1 cellular context compared by ENCODE assay signal in the genomic region with DNA sequence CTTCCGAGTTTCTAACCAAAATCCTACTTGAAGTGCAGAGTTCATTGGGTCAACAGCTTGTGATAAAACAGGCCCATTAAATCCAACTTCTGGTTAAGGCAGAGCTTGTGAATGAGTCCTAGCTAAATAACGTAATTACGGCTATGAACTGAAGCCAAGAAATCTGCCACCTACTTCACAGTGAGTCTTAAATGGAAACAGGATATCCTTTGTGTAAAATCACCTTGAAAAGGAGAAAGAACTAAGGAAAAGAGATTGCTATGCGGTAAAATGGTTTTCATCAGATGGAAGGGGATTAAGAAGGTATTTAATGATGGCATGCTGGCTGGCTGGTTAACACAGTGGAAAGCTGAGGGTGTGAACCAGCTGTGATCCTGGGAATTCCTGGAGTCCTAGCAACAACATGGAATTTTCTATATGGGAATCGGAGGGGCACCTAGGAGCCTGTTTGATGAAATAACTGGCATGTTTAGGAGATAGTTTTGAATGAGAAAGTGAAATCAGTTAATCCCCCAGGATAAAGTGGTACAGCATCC.
TF ChIP-seq lines count a peak whose summit lies in the region.

No MANE protein-coding gene starts in this region.

TF ChIP-seq in GM23338, 12 proteins besides CTCF, POLR2A, EP300 and RAD21 (continued from another document):
- TF ChIP-seq, protein P1, sequence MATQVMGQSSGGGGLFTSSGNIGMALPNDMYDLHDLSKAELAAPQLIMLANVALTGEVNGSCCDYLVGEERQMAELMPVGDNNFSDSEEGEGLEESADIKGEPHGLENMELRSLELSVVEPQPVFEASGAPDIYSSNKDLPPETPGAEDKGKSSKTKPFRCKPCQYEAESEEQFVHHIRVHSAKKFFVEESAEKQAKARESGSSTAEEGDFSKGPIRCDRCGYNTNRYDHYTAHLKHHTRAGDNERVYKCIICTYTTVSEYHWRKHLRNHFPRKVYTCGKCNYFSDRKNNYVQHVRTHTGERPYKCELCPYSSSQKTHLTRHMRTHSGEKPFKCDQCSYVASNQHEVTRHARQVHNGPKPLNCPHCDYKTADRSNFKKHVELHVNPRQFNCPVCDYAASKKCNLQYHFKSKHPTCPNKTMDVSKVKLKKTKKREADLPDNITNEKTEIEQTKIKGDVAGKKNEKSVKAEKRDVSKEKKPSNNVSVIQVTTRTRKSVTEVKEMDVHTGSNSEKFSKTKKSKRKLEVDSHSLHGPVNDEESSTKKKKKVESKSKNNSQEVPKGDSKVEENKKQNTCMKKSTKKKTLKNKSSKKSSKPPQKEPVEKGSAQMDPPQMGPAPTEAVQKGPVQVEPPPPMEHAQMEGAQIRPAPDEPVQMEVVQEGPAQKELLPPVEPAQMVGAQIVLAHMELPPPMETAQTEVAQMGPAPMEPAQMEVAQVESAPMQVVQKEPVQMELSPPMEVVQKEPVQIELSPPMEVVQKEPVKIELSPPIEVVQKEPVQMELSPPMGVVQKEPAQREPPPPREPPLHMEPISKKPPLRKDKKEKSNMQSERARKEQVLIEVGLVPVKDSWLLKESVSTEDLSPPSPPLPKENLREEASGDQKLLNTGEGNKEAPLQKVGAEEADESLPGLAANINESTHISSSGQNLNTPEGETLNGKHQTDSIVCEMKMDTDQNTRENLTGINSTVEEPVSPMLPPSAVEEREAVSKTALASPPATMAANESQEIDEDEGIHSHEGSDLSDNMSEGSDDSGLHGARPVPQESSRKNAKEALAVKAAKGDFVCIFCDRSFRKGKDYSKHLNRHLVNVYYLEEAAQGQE (IDR thresholded peaks at IDR 0.05; ENCODE audit: unreplicated experiment) = no peak
- TF ChIP-seq ZNF331 (CRISPR knock-in tag; IDR thresholded peaks at IDR 0.05; ENCODE audit: low read depth) = no peak
- no peak for TF ChIP-seq EZH2phosphoT487 (IDR thresholded peaks at IDR 0.05; ENCODE audit: unreplicated experiment)
- no peak for TF ChIP-seq EZH2 (IDR thresholded peaks at IDR 0.05; ENCODE audit: low read depth, unreplicated experiment)
- TF ChIP-seq JUNB (IDR thresholded peaks at IDR 0.05; ENCODE audit: unreplicated experiment) = no peak
- TF ChIP-seq, protein P2, sequence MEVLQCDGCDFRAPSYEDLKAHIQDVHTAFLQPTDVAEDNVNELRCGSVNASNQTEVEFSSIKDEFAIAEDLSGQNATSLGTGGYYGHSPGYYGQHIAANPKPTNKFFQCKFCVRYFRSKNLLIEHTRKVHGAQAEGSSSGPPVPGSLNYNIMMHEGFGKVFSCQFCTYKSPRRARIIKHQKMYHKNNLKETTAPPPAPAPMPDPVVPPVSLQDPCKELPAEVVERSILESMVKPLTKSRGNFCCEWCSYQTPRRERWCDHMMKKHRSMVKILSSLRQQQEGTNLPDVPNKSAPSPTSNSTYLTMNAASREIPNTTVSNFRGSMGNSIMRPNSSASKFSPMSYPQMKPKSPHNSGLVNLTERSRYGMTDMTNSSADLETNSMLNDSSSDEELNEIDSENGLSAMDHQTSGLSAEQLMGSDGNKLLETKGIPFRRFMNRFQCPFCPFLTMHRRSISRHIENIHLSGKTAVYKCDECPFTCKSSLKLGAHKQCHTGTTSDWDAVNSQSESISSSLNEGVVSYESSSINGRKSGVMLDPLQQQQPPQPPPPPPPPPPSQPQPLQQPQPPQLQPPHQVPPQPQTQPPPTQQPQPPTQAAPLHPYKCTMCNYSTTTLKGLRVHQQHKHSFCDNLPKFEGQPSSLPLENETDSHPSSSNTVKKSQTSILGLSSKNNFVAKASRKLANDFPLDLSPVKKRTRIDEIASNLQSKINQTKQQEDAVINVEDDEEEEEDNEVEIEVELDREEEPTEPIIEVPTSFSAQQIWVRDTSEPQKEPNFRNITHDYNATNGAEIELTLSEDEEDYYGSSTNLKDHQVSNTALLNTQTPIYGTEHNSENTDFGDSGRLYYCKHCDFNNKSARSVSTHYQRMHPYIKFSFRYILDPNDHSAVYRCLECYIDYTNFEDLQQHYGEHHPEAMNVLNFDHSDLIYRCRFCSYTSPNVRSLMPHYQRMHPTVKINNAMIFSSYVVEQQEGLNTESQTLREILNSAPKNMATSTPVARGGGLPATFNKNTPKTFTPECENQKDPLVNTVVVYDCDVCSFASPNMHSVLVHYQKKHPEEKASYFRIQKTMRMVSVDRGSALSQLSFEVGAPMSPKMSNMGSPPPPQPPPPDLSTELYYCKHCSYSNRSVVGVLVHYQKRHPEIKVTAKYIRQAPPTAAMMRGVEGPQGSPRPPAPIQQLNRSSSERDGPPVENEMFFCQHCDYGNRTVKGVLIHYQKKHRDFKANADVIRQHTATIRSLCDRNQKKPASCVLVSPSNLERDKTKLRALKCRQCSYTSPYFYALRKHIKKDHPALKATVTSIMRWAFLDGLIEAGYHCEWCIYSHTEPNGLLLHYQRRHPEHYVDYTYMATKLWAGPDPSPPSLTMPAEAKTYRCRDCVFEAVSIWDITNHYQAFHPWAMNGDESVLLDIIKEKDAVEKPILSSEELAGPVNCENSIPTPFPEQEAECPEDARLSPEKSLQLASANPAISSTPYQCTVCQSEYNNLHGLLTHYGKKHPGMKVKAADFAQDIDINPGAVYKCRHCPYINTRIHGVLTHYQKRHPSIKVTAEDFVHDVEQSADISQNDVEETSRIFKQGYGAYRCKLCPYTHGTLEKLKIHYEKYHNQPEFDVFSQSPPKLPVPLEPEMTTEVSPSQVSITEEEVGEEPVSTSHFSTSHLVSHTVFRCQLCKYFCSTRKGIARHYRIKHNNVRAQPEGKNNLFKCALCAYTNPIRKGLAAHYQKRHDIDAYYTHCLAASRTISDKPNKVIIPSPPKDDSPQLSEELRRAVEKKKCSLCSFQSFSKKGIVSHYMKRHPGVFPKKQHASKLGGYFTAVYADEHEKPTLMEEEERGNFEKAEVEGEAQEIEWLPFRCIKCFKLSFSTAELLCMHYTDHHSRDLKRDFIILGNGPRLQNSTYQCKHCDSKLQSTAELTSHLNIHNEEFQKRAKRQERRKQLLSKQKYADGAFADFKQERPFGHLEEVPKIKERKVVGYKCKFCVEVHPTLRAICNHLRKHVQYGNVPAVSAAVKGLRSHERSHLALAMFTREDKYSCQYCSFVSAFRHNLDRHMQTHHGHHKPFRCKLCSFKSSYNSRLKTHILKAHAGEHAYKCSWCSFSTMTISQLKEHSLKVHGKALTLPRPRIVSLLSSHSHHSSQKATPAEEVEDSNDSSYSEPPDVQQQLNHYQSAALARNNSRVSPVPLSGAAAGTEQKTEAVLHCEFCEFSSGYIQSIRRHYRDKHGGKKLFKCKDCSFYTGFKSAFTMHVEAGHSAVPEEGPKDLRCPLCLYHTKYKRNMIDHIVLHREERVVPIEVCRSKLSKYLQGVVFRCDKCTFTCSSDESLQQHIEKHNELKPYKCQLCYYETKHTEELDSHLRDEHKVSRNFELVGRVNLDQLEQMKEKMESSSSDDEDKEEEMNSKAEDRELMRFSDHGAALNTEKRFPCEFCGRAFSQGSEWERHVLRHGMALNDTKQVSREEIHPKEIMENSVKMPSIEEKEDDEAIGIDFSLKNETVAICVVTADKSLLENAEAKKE (CRISPR knock-in tag; IDR thresholded peaks at IDR 0.05) = no peak
- no peak for TF ChIP-seq POLR2AphosphoS5 (IDR thresholded peaks at IDR 0.05; ENCODE audit: low read depth)
- TF ChIP-seq, protein P3, sequence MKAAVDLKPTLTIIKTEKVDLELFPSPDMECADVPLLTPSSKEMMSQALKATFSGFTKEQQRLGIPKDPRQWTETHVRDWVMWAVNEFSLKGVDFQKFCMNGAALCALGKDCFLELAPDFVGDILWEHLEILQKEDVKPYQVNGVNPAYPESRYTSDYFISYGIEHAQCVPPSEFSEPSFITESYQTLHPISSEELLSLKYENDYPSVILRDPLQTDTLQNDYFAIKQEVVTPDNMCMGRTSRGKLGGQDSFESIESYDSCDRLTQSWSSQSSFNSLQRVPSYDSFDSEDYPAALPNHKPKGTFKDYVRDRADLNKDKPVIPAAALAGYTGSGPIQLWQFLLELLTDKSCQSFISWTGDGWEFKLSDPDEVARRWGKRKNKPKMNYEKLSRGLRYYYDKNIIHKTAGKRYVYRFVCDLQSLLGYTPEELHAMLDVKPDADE (IDR thresholded peaks at IDR 0.05) = no peak
